Comparison of ENCODE assay signal across 23 cellular contexts in genomic region chr4:164648151-164648848, GRCh38.
DNase-seq lines count a peak whose midpoint lies in the region; ATAC-seq and TF ChIP-seq lines count a peak whose summit lies in the region.
"Had no signal": no experiment of that assay in that cellular context is flagged by ENCODE, and none has a peak within 500 bp of the region (broad histone marks: within the 10 kb centered on the region; RNA-seq: fewer than 3 reads in every experiment).

No MANE protein-coding gene starts in this region.

- no peaks in the 10 kb centered on the region for H3K4me1 ChIP-seq in breast epithelium
- H3K4me1 ChIP-seq: A549 had no signal

- CTCF ChIA-PET in MCF 10A (lab: Yijun Ruan, JAX): interaction anchor here (0.6 to 0.7 kb wide), 4 partner anchors 9 to 415 kb away, joined by 3 read pairs; no protein-coding TSS in a partner anchor

- H3K4me3 ChIP-seq in breast epithelium (no peak overlapping the region), kidney epithelial cell (ENCODE audit: low read depth, low read length) (no peak overlapping the region)
- H3K4me3 ChIP-seq: A549 had no signal

- H3K27me3 ChIP-seq in breast epithelium: no peaks in the 10 kb centered on the region
- no peaks in the 10 kb centered on the region for H3K27me3 ChIP-seq in kidney epithelial cell (ENCODE audit: control insufficient read depth, insufficient read depth, low read length)

- no peak for TF ChIP-seq POLR2A in breast epithelium (IDR thresholded peaks at IDR 0.05)

- DNase-seq in MCF 10A (ENCODE audit: unreplicated experiment) (peak; percentile 83), breast epithelium (ENCODE audit: low spot score in 2 of 2) (no peak), astrocyte of the hippocampus (ENCODE audit: low read depth, low spot score) (peak; percentile 80), kidney epithelial cell (ENCODE audit: low read depth) (peak; percentile 56), GM13976 (ENCODE audit: low spot score) (no peak), UCSD-AML1 (lab: John Stamatoyannopoulos, UW; ENCODE audit: unreplicated experiment) (no peak)
- no peak for DNase-seq in stimulated activated CD4-positive, alpha-beta T cell treated with anti-CD3 and anti-CD28 coated beads, Interleukin-1b, Interleukin-23, amount 100 ng/mL, for 48 hours
- DNase-seq: activated naive CD4-positive, alpha-beta T cell; CD4-positive, alpha-beta memory T cell; effector memory CD8-positive, alpha-beta T cell; GF-D8; glutamatergic neuron; islet precursor cell; NCI-H1694; NCI-H446 treated with DMSO at 0.1 percent for 48 hours; OCI-M1; stimulated activated CD4-positive, alpha-beta T cell treated with anti-CD3 and anti-CD28 coated beads, Interleukin-15, amount 100 ng/mL, for 24 hours; T-cell had no signal

- POLR2A ChIA-PET in MCF 10A (lab: Yijun Ruan, JAX): interaction anchor here (0.7 to 1.4 kb wide), 8 partner anchors 9 to 1482 kb away, joined by 3 to 9 read pairs (median 4); no protein-coding TSS in a partner anchor

- no peaks in the 10 kb centered on the region for H3K36me3 ChIP-seq in breast epithelium
- H3K36me3 ChIP-seq in kidney epithelial cell (ENCODE audit: control insufficient read depth, insufficient read depth, low read length): no peaks in the 10 kb centered on the region

- H3K27me3 Mint-ChIP-seq in MCF 10A (ENCODE audit: insufficient read depth, unreplicated experiment): no peaks in the 10 kb centered on the region
- H3K27me3 Mint-ChIP-seq: CD4-positive, alpha-beta memory T cell; effector memory CD8-positive, alpha-beta T cell; progenitor cell of endocrine pancreas; T-cell had no signal

- H3K27ac Mint-ChIP-seq in MCF 10A (ENCODE audit: low read depth, unreplicated experiment): peak overlapping the region; percentile 75
- H3K27ac Mint-ChIP-seq: CD4-positive, alpha-beta memory T cell; effector memory CD8-positive, alpha-beta T cell; progenitor cell of endocrine pancreas; T-cell had no signal

- no peak overlapping the region for H3K4me3 Mint-ChIP-seq in MCF 10A (ENCODE audit: unreplicated experiment)
- H3K4me3 Mint-ChIP-seq: CD4-positive, alpha-beta memory T cell; effector memory CD8-positive, alpha-beta T cell; T-cell had no signal

- intact Hi-C loops in MCF 10A (cut with micrococcal nuclease) (loop anchor here (2.0 to 10.0 kb wide), 2 partner anchors 75 to 113 kb away; no protein-coding TSS in a partner anchor), breast epithelium (cut with DNase I; ENCODE audit: low total_unique reads) (no loop called here)

- no peaks in the 10 kb centered on the region for H3K36me3 Mint-ChIP-seq in MCF 10A (ENCODE audit: insufficient read depth, unreplicated experiment)
- H3K36me3 Mint-ChIP-seq: CD4-positive, alpha-beta memory T cell; T-cell had no signal

- no peaks in the 10 kb centered on the region for H3K9me3 ChIP-seq in breast epithelium
- H3K9me3 ChIP-seq: A549 had no signal

- in situ Hi-C loops in GM13976 (cut with MboI; ENCODE audit: low sequenced_read_pairs, unreplicated experiment): no loop called here

- no peaks in the 10 kb centered on the region for H3K9me3 Mint-ChIP-seq in MCF 10A (ENCODE audit: unreplicated experiment)
- H3K9me3 Mint-ChIP-seq: T-cell had no signal

- BruUV-seq in MCF 10A (replicated peaks; lab: Mats Ljungman, UMichigan): no TSS peak

- TF ChIP-seq CTCF in MCF 10A (IDR thresholded peaks at IDR 0.05; ENCODE audit: unreplicated experiment) (no peak), breast epithelium (IDR thresholded peaks at IDR 0.05) (no peak), kidney epithelial cell (IDR thresholded peaks at IDR 0.05; ENCODE audit: insufficient read depth, low read length, poor library complexity, severe bottlenecking) (no peak), GM13976 (IDR thresholded peaks at IDR 0.05; ENCODE audit: borderline replicate concordance, control extremely low read depth, extremely low read depth, insufficient read depth, missing control alignments) (no peak)

- no peak for ATAC-seq in GM21515 (IDR thresholded peaks at IDR 0.05; ENCODE audit: unreplicated experiment)
- ATAC-seq: A549; activated CD4-positive, CD25-positive, alpha-beta regulatory T cell treated with anti-CD3 and anti-CD28 coated beads, Interleukin-2, amount 50 U/mL, for 24 hours; effector memory CD8-positive, alpha-beta T cell; T-cell had no signal

- H3K4me1 Mint-ChIP-seq in MCF 10A (ENCODE audit: insufficient read depth, unreplicated experiment): peaks cover 11% of the 10 kb centered on the region
- H3K4me1 Mint-ChIP-seq: CD4-positive, alpha-beta memory T cell; T-cell had no signal

- no peak overlapping the region for H3K27ac ChIP-seq in breast epithelium
- H3K27ac ChIP-seq: A549, KMS-11 had no signal

Comparison
In these comparisons a context has a peak if more than half of its experiments do, and no peak if none do; other contexts are left out.
1. DNase-seq: peak in MCF 10A (single experiment), astrocyte of the hippocampus (single experiment) and kidney epithelial cell (single experiment); none in breast epithelium (0 of 2), stimulated activated CD4-positive, alpha-beta T cell treated with anti-CD3 and anti-CD28 coated beads, Interleukin-1b, Interleukin-23, amount 100 ng/mL, for 48 hours (single experiment), GM13976 (single experiment) and UCSD-AML1 (single experiment).